ENCODE assay signal across 10 cellular contexts in genomic region chr18:76265375-76266225, GRCh38.
A peak's percentile ranks its signal among the peaks of the same experiment; 100 is the strongest.
DNase-seq lines count a peak whose midpoint lies in the region; ATAC-seq, FAIRE-seq and TF ChIP-seq lines count a peak whose summit lies in the region.
"Had no signal": no experiment of that assay in that cellular context is flagged by ENCODE, and none has a peak within 500 bp of the region (broad histone marks: within the 10 kb centered on the region; RNA-seq: fewer than 3 reads in every experiment).

No MANE protein-coding gene starts in this region.

- no peaks in the 10 kb centered on the region for H3K27me3 ChIP-seq in BJ (ENCODE audit: control insufficient read depth, insufficient read depth, low read length)
- H3K27me3 ChIP-seq in effector memory CD4-positive, alpha-beta T cell (replicated peaks; ENCODE audit: control insufficient read depth, insufficient read depth, low read length, poor library complexity, severe bottlenecking) = no peaks in the 10 kb centered on the region

- H3K4me1 ChIP-seq in kidney (ENCODE audit: control insufficient read depth in 1 of 2, insufficient read depth in 1 of 2, low read depth in 1 of 2, low read length in 2 of 2) = peaks cover 0 to 10% of the 10 kb centered on the region in 2 donors
- H3K4me1 ChIP-seq in effector memory CD4-positive, alpha-beta T cell (ENCODE audit: control insufficient read depth, insufficient read depth, low read length, poor library complexity, severe bottlenecking) = no peaks in the 10 kb centered on the region

- H3K9me3 ChIP-seq in kidney (ENCODE audit: control insufficient read depth in 1 of 2, low read length in 2 of 2) = no peaks in the 10 kb centered on the region
- H3K9me3 ChIP-seq in effector memory CD4-positive, alpha-beta T cell (ENCODE audit: control insufficient read depth, low read length) = no peaks in the 10 kb centered on the region

- H3K36me3 ChIP-seq in BJ (ENCODE audit: control insufficient read depth, insufficient read depth, low read length) = no peaks in the 10 kb centered on the region
- H3K36me3 ChIP-seq in kidney (ENCODE audit: control insufficient read depth in 1 of 2, insufficient read depth in 2 of 2, low read length in 2 of 2) = no peaks in the 10 kb centered on the region
- no peaks in the 10 kb centered on the region for H3K36me3 ChIP-seq in effector memory CD4-positive, alpha-beta T cell (ENCODE audit: control insufficient read depth, insufficient read depth, low read length)

- CTCF ChIA-PET in BJ (lab: Yijun Ruan, JAX) = interaction anchor here (0.6 to 5.5 kb wide), 3 partner anchors 8 to 1033 kb away, joined by 3 to 25 read pairs (median 4); no protein-coding TSS in a partner anchor

- no peak for ATAC-seq in HG03045 (IDR thresholded peaks at IDR 0.05; ENCODE audit: unreplicated experiment)
- ATAC-seq: HCT116 had no signal

- DNase-seq in BJ (ENCODE audit: low read depth) (peak; percentile 19), amniotic epithelial cell (ENCODE audit: low read depth) (peak; percentile 70), kidney (peak; percentile 89), skeletal muscle cell (ENCODE audit: low read depth) (no peak), GM19239 (ENCODE audit: insufficient read length, low spot score) (no peak)
- DNase-seq in activated naive CD4-positive, alpha-beta T cell treated with Interleukin-2 at 50 U/mL for 16 hours = no peak
- no peak for DNase-seq in effector memory CD4-positive, alpha-beta T cell
- DNase-seq: islet precursor cell had no signal

- POLR2A ChIA-PET in BJ (lab: Charles Lee) = interaction anchor here (0.5 to 0.7 kb wide), 2 partner anchors 1244 to 1769 kb away, joined by 3 to 6 read pairs; partner anchors contain the start of gene CNDP2

- FAIRE-seq in kidney (lab: Jason Lieb, UNC) = no peak
- FAIRE-seq in GM19239 (lab: Jason Lieb, UNC) = no peak

- peak overlapping the region in 1 of 2 donors; percentile 36 for H3K9ac ChIP-seq in kidney (ENCODE audit: low read length in 2 of 2)

- H3K27ac ChIP-seq in kidney (ENCODE audit: low read depth in 2 of 2, low read length in 2 of 2) = peak overlapping the region; percentile 80 to 90
- H3K27ac ChIP-seq in effector memory CD4-positive, alpha-beta T cell (ENCODE audit: insufficient read depth, low read length, poor library complexity, severe bottlenecking) = no peak overlapping the region

- H3K4me3 ChIP-seq in BJ (ENCODE audit: low read depth, low read length) (peak overlapping the region; percentile 20; the same call in 1 of the 2 replicates), kidney (ENCODE audit: low read length in 2 of 2) (peak overlapping the region in 1 of 2 donors; percentile 23), skeletal muscle cell (ENCODE audit: low read depth, low read length) (peak overlapping the region; percentile 17)
- H3K4me3 ChIP-seq in effector memory CD4-positive, alpha-beta T cell (ENCODE audit: insufficient read depth, low read depth, low read length, poor library complexity, severe bottlenecking) = no peak overlapping the region

- TF ChIP-seq CTCF in BJ (IDR thresholded peaks at IDR 0.05; ENCODE audit: insufficient read depth, low read depth, low read length) (no peak), kidney (IDR thresholded peaks at IDR 0.05; ENCODE audit: borderline replicate concordance, extremely low read depth, insufficient read depth) (no peak)

- intact Hi-C loops in kidney (cut with DNase I) = no loop called here

Comparison
In these comparisons a context has a peak if more than half of its experiments do, and no peak if none do; other contexts are left out.
1. DNase-seq: peak in BJ (single experiment), amniotic epithelial cell (single experiment) and kidney (single experiment); none in skeletal muscle cell (single experiment), activated naive CD4-positive, alpha-beta T cell treated with Interleukin-2 at 50 U/mL for 16 hours (single experiment), effector memory CD4-positive, alpha-beta T cell (0 of 3) and GM19239 (single experiment).